9 cellular contexts compared by ENCODE assay signal in the genomic region with DNA sequence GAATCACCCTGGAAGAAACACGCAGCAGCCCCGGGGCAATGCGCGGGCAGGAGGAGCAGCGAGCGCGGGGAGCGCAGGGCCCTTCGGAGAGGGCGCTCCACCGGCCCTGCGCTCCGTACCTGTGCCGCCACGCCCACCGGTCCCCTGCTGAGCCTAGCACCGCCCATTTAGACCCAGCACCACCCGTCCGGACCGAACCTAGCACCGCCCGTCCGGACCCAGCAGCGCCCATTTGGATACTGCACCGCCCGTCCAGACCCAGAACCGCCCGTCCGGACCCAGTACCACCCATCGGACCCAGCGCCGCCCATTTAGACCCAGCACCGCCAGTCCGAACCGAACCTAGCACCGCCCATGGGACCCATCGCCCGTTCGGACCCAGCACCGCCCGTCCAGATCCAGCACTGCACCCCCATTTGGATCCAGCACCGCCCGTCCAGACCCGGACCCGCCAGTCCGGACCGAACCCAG. TPM values are rescaled to one million over a fixed set of nuclear protein-coding genes. Genes with fewer than 3 reads are reported as not detected.
DNase-seq lines count a peak whose midpoint lies in the region; ATAC-seq and TF ChIP-seq lines count a peak whose summit lies in the region.
"Had no signal": no experiment of that assay in that cellular context is flagged by ENCODE, and none has a peak within 500 bp of the region (broad histone marks: within the 10 kb centered on the region; RNA-seq: fewer than 3 reads in every experiment).

No MANE protein-coding gene starts in this region.

- peaks cover 57% of the 10 kb centered on the region for H3K27me3 Mint-ChIP-seq in activated naive CD4-positive, alpha-beta T cell treated with anti-CD3 and anti-CD28 coated beads for 36 hours (ENCODE audit: low read depth)
- H3K27me3 Mint-ChIP-seq in glutamatergic neuron (ENCODE audit: unreplicated experiment) (peaks cover 25% of the 10 kb centered on the region), osteocyte (ENCODE audit: unreplicated experiment) (no peaks in the 10 kb centered on the region)

- TF ChIP-seq CTCF in glutamatergic neuron (IDR thresholded peaks at IDR 0.05; ENCODE audit: partially characterized antibody, unreplicated experiment) (no peak), osteocyte (IDR thresholded peaks at IDR 0.05) (no peak)

- no peaks in the 10 kb centered on the region for H3K9me3 Mint-ChIP-seq in activated naive CD4-positive, alpha-beta T cell treated with anti-CD3 and anti-CD28 coated beads for 36 hours
- peaks cover 29% of the 10 kb centered on the region for H3K9me3 Mint-ChIP-seq in glutamatergic neuron (ENCODE audit: unreplicated experiment)
- no peaks in the 10 kb centered on the region for H3K9me3 Mint-ChIP-seq in osteocyte (ENCODE audit: unreplicated experiment)
- H3K9me3 Mint-ChIP-seq: activated naive CD4-positive, alpha-beta T cell treated with anti-CD3 and anti-CD28 coated beads, Interleukin-2, amount 50 U/mL, for 72 hours had no signal

- H3K4me3 Mint-ChIP-seq in activated naive CD4-positive, alpha-beta T cell treated with anti-CD3 and anti-CD28 coated beads for 36 hours: peak overlapping the region; percentile 78
- H3K4me3 Mint-ChIP-seq in glutamatergic neuron (ENCODE audit: unreplicated experiment) (peak overlapping the region; percentile 98), osteocyte (ENCODE audit: unreplicated experiment) (peak overlapping the region; percentile 86)

- peaks cover 3% of the 10 kb centered on the region for H3K36me3 Mint-ChIP-seq in activated naive CD4-positive, alpha-beta T cell treated with anti-CD3 and anti-CD28 coated beads for 36 hours (ENCODE audit: low read depth)
- peaks cover 9% of the 10 kb centered on the region for H3K36me3 Mint-ChIP-seq in glutamatergic neuron (ENCODE audit: unreplicated experiment)
- no peaks in the 10 kb centered on the region for H3K36me3 Mint-ChIP-seq in osteocyte (ENCODE audit: unreplicated experiment)

- no peak overlapping the region for H3K27ac Mint-ChIP-seq in activated naive CD4-positive, alpha-beta T cell treated with anti-CD3 and anti-CD28 coated beads for 36 hours
- peak overlapping the region; percentile 100 for H3K27ac Mint-ChIP-seq in glutamatergic neuron (ENCODE audit: unreplicated experiment)
- peak overlapping the region; percentile 71 for H3K27ac Mint-ChIP-seq in osteocyte (ENCODE audit: unreplicated experiment)

- CTCF ChIA-PET in activated naive CD4-positive, alpha-beta T cell treated with anti-CD3 and anti-CD28 coated beads for 36 hours (lab: Charles Lee): no interaction called here

- DNase-seq in NCI-H2196 (lab: John Stamatoyannopoulos, UW; ENCODE audit: unreplicated experiment) (peak; percentile 14), NCI-H2196 treated with DMSO at 0.1 percent for 48 hours (lab: John Stamatoyannopoulos, UW; ENCODE audit: unreplicated experiment) (no peak), NCI-H1092 treated with DMSO at 0.1 percent for 48 hours (lab: John Stamatoyannopoulos, UW) (peak; percentile 47), glutamatergic neuron (peak; percentile 84), osteocyte (ENCODE audit: extremely low spot score, unreplicated experiment) (no peak)
- peak; percentile 19 for DNase-seq in activated naive CD4-positive, alpha-beta T cell treated with anti-CD3 and anti-CD28 coated beads for 36 hours

- peaks cover 14% of the 10 kb centered on the region for H3K4me1 Mint-ChIP-seq in activated naive CD4-positive, alpha-beta T cell treated with anti-CD3 and anti-CD28 coated beads for 36 hours (ENCODE audit: low read depth)
- peaks cover 19% of the 10 kb centered on the region for H3K4me1 Mint-ChIP-seq in glutamatergic neuron (ENCODE audit: low read depth, unreplicated experiment)
- peaks cover 35% of the 10 kb centered on the region for H3K4me1 Mint-ChIP-seq in osteocyte (ENCODE audit: unreplicated experiment)

- intact Hi-C loops in activated naive CD4-positive, alpha-beta T cell treated with anti-CD3 and anti-CD28 coated beads for 36 hours (cut with micrococcal nuclease): loop anchor here (5.0 kb wide), 1 partner anchor 128 kb away; no protein-coding TSS in a partner anchor

- no peak for ATAC-seq in HG03521 (IDR thresholded peaks at IDR 0.05; ENCODE audit: unreplicated experiment)
- no peak for ATAC-seq in HG02588 (IDR thresholded peaks at IDR 0.05; ENCODE audit: unreplicated experiment)

RNA-seq across cellular contexts. Expression of a gene that starts 0.9 kb away (rescaled TPM):
- total RNA-seq in activated naive CD4-positive, alpha-beta T cell treated with anti-CD3 and anti-CD28 coated beads for 36 hours: 10 to 100 TPM; 12.5 to 13.9 TPM
- total RNA-seq in glutamatergic neuron (ENCODE audit: unreplicated experiment) (552 TPM), osteocyte (67.3 and 72.2 TPM in 2 replicates)

Comparison
In these comparisons a context has a peak if more than half of its experiments do, and no peak if none do; other contexts are left out.
1. DNase-seq: peak in NCI-H2196 (single experiment), NCI-H1092 treated with DMSO at 0.1 percent for 48 hours (single experiment), activated naive CD4-positive, alpha-beta T cell treated with anti-CD3 and anti-CD28 coated beads for 36 hours (single experiment) and glutamatergic neuron (single experiment); none in NCI-H2196 treated with DMSO at 0.1 percent for 48 hours (single experiment) and osteocyte (single experiment).
2. Peak in every context shown above with its lines, with median percentiles within 50 percentile points of each other: H3K4me3 Mint-ChIP-seq.